In the genomic region with DNA sequence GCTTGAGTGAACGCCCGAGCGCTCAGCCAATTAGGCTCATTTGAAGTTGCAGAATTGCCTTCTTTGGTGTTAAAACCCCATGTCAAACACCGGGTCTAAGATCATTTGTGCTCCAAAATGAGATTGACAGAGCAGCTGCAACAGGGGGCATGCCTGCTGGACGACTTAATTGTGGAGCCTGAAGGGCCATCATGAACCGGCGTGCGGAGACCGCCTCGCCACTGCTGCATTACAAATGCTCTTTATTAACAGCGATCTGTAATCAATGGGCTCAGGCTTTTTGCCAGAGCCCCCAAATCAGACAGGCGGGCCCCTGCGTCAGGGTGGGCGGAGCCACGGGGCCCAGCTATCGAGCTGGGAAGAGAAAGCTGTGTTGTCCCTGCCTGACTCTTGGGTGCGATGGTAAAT, we compare ENCODE assay signal across 10 cellular contexts.
DNase-seq lines count a peak whose midpoint lies in the region; ATAC-seq and TF ChIP-seq lines count a peak whose summit lies in the region.
"Had no signal": no experiment of that assay in that cellular context is flagged by ENCODE, and none has a peak within 500 bp of the region (broad histone marks: within the 10 kb centered on the region; RNA-seq: fewer than 3 reads in every experiment).

No MANE protein-coding gene starts in this region.

- H3K4me3 ChIP-seq in subcutaneous abdominal adipose tissue (ENCODE audit: low read depth in 1 of 5, low read length in 5 of 5) (peak overlapping the region; percentile 38 to 64 (median 59)), uterus (no peak overlapping the region)

- DNase-seq in NCI-H1417 (lab: John Stamatoyannopoulos, UW) (peak in 2 of 3 experiments; percentile 54 to 82), NCI-H1417 treated with DMSO at 0.1 percent for 48 hours (lab: John Stamatoyannopoulos, UW) (no peak), astrocyte of the hippocampus (ENCODE audit: low read depth, low spot score) (peak; percentile 63), iPS-NIHi7 (ENCODE audit: extremely low spot score) (peak; percentile 74), uterus (no peak), DMS 273 (lab: John Stamatoyannopoulos, UW; ENCODE audit: unreplicated experiment) (no peak)
- DNase-seq in stimulated activated naive CD8-positive, alpha-beta T cell treated with anti-CD3 and anti-CD28 coated beads, Interleukin-15, amount 100 ng/mL, for 72 hours, result no peak
- DNase-seq: 8988T; effector memory CD8-positive, alpha-beta T cell had no signal

- H3K9me3 ChIP-seq in subcutaneous abdominal adipose tissue (ENCODE audit: control insufficient read depth in 5 of 5, low read length in 5 of 5) (no peaks in the 10 kb centered on the region), uterus (no peaks in the 10 kb centered on the region)

- H3K27ac ChIP-seq in subcutaneous abdominal adipose tissue (ENCODE audit: low read depth, low read length) (no peak overlapping the region), uterus (no peak overlapping the region)

- peak overlapping the region in 1 of 5 donors; percentile 65 for H3K9ac ChIP-seq in subcutaneous abdominal adipose tissue (ENCODE audit: low read length in 5 of 5)

- no peak overlapping the region for H3K27ac Mint-ChIP-seq in stimulated activated naive CD8-positive, alpha-beta T cell treated with anti-CD3 and anti-CD28 coated beads, Interleukin-15, amount 100 ng/mL, for 72 hours
- H3K27ac Mint-ChIP-seq: effector memory CD8-positive, alpha-beta T cell had no signal

- H3K4me1 ChIP-seq in subcutaneous abdominal adipose tissue (ENCODE audit: control insufficient read depth in 5 of 5, insufficient read depth in 5 of 5, low read length in 5 of 5) (peaks cover 0 to 16% (median 7%) of the 10 kb centered on the region in 5 donors), uterus (no peaks in the 10 kb centered on the region)

- intact Hi-C loops in uterus (cut with DNase I; ENCODE audit: low total_unique reads), result no loop called here

- peaks cover 5% of the 10 kb centered on the region for H3K4me1 Mint-ChIP-seq in stimulated activated naive CD8-positive, alpha-beta T cell treated with anti-CD3 and anti-CD28 coated beads, Interleukin-15, amount 100 ng/mL, for 72 hours

- H3K4me3 Mint-ChIP-seq in stimulated activated naive CD8-positive, alpha-beta T cell treated with anti-CD3 and anti-CD28 coated beads, Interleukin-15, amount 100 ng/mL, for 72 hours, result peak overlapping the region in 1 of 2 donors; percentile 16

- TF ChIP-seq CTCF in uterus (IDR thresholded peaks at IDR 0.05), result no peak

- H3K36me3 ChIP-seq in subcutaneous abdominal adipose tissue (ENCODE audit: control insufficient read depth in 5 of 5, insufficient read depth in 5 of 5, low read length in 5 of 5) (no peaks in the 10 kb centered on the region), uterus (no peaks in the 10 kb centered on the region)

- no peak for ATAC-seq in stimulated activated naive CD8-positive, alpha-beta T cell treated with anti-CD3 and anti-CD28 coated beads, Interleukin-15, amount 100 ng/mL, for 72 hours
- ATAC-seq: effector memory CD8-positive, alpha-beta T cell had no signal

- H3K9me3 Mint-ChIP-seq in stimulated activated naive CD8-positive, alpha-beta T cell treated with anti-CD3 and anti-CD28 coated beads, Interleukin-15, amount 100 ng/mL, for 72 hours, result no peaks in the 10 kb centered on the region
- H3K9me3 Mint-ChIP-seq: effector memory CD8-positive, alpha-beta T cell had no signal

- no peaks in the 10 kb centered on the region for H3K27me3 Mint-ChIP-seq in stimulated activated naive CD8-positive, alpha-beta T cell treated with anti-CD3 and anti-CD28 coated beads, Interleukin-15, amount 100 ng/mL, for 72 hours
- H3K27me3 Mint-ChIP-seq: effector memory CD8-positive, alpha-beta T cell had no signal

- TF ChIP-seq POLR2A in uterus (IDR thresholded peaks at IDR 0.05), result no peak

- H3K27me3 ChIP-seq in subcutaneous abdominal adipose tissue (ENCODE audit: control insufficient read depth in 5 of 5, insufficient read depth in 4 of 5, low read length in 5 of 5), result no peaks in the 10 kb centered on the region
- H3K27me3 ChIP-seq in uterus, result peaks cover 0 to 5% of the 10 kb centered on the region in 2 donors

Comparison
In these comparisons a context has a peak if more than half of its experiments do, and no peak if none do; other contexts are left out.
1. DNase-seq: peak in NCI-H1417 (2 of 3), astrocyte of the hippocampus (single experiment) and iPS-NIHi7 (single experiment); none in NCI-H1417 treated with DMSO at 0.1 percent for 48 hours (single experiment), stimulated activated naive CD8-positive, alpha-beta T cell treated with anti-CD3 and anti-CD28 coated beads, Interleukin-15, amount 100 ng/mL, for 72 hours (0 of 2), uterus (0 of 2) and DMS 273 (single experiment).
2. H3K4me3 ChIP-seq: peak in subcutaneous abdominal adipose tissue (5 of 5); none in uterus (0 of 2).